8 cellular contexts compared by ENCODE assay signal in the genomic region with DNA sequence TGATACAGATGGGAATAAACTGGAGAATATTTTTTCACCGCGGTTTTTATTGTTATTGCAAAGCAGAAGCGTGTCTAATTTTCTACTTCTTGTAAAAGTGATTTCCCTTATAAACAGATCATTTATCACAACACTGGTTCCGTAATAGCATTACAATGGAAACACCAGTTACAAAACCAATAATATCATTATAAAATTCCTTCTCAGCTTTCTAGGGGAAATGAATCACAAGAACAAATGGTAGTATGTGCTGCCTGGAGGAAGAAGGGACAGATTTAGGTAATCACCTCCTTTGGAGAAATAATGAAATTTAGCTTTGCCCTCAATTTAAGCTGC. TPM values are rescaled to one million over a fixed set of nuclear protein-coding genes. Genes with fewer than 3 reads are reported as not detected.
DNase-seq lines count a peak whose midpoint lies in the region; ATAC-seq and TF ChIP-seq lines count a peak whose summit lies in the region.

No MANE protein-coding gene starts in this region.

- POLR2A ChIA-PET in A673 (lab: Charles Lee; ENCODE audit: low non-redundant PET), result no interaction called here
- POLR2A ChIA-PET in naive thymus-derived CD8-positive, alpha-beta T cell (lab: Charles Lee), result no interaction called here

- CTCF ChIA-PET in A673 (lab: Charles Lee), result interaction anchor here (0.6 to 1.0 kb wide), 3 partner anchors 101 to 1222 kb away, joined by 3 to 4 read pairs (median 3); no protein-coding TSS in a partner anchor

- no peaks in the 10 kb centered on the region for H3K27me3 ChIP-seq in A673 (replicated peaks; ENCODE audit: insufficient read depth, low read depth, low read length, poor library complexity)
- H3K27me3 ChIP-seq in HUES6 (ENCODE audit: control insufficient read depth, insufficient read depth, low read length), result no peaks in the 10 kb centered on the region

- DNase-seq in A673 (ENCODE audit: low spot score) (no peak), LoVo (ENCODE audit: low spot score) (no peak)
- DNase-seq in central memory CD8-positive, alpha-beta T cell (ENCODE audit: low spot score in 2 of 2), result no peak
- no peak for DNase-seq in naive thymus-derived CD8-positive, alpha-beta T cell

- H3K27me3 Mint-ChIP-seq in central memory CD8-positive, alpha-beta T cell, result peaks cover 14% of the 10 kb centered on the region
- peaks cover 0 to 6% (median 1%) of the 10 kb centered on the region in 5 donors for H3K27me3 Mint-ChIP-seq in naive thymus-derived CD8-positive, alpha-beta T cell

- no peak for ATAC-seq in central memory CD8-positive, alpha-beta T cell (replicated peaks; ENCODE audit: extremely low read depth, poor library complexity, severe bottlenecking)
- no peak for ATAC-seq in naive thymus-derived CD8-positive, alpha-beta T cell
- ATAC-seq in activated CD4-positive, CD25-positive, alpha-beta regulatory T cell treated with anti-CD3 and anti-CD28 coated beads, Interleukin-2, amount 50 U/mL, for 24 hours, result no peak
- ATAC-seq in GM18907 (IDR thresholded peaks at IDR 0.05; ENCODE audit: unreplicated experiment), result no peak
- ATAC-seq in GM18511 (IDR thresholded peaks at IDR 0.05; ENCODE audit: unreplicated experiment), result no peak

- H3K4me3 ChIP-seq in A673 (ENCODE audit: low read depth, low read length, poor library complexity, severe bottlenecking) (peak overlapping the region; percentile 97), HUES6 (ENCODE audit: low read depth, low read length) (peak overlapping the region; percentile 95)

- H3K27ac ChIP-seq in A673 (ENCODE audit: low read depth, low read length, poor library complexity, severe bottlenecking), result peak overlapping the region; percentile 85
- H3K27ac ChIP-seq in HUES6 (ENCODE audit: low read depth, low read length), result peak overlapping the region; percentile 94

- H3K27ac Mint-ChIP-seq in central memory CD8-positive, alpha-beta T cell (ENCODE audit: low read depth), result peak overlapping the region; percentile 88
- peak overlapping the region; percentile 91 to 98 (median 96) for H3K27ac Mint-ChIP-seq in naive thymus-derived CD8-positive, alpha-beta T cell

- H3K36me3 Mint-ChIP-seq in central memory CD8-positive, alpha-beta T cell (ENCODE audit: insufficient read depth), result peaks cover 10% of the 10 kb centered on the region
- peaks cover 0 to 7% (median 7%) of the 10 kb centered on the region in 3 donors for H3K36me3 Mint-ChIP-seq in naive thymus-derived CD8-positive, alpha-beta T cell

- H3K36me3 ChIP-seq in A673 (ENCODE audit: insufficient read depth, low read length, poor library complexity, severe bottlenecking) (no peaks in the 10 kb centered on the region), HUES6 (ENCODE audit: control insufficient read depth, insufficient read depth, low read length) (no peaks in the 10 kb centered on the region)

- peaks cover 42% of the 10 kb centered on the region for H3K4me1 Mint-ChIP-seq in central memory CD8-positive, alpha-beta T cell
- H3K4me1 Mint-ChIP-seq in naive thymus-derived CD8-positive, alpha-beta T cell, result peaks cover 22 to 43% (median 41%) of the 10 kb centered on the region in 4 donors

- BruUV-seq in A673 (replicated peaks; lab: Mats Ljungman, UMichigan), result no TSS peak

- intact Hi-C loops in A673 (cut with micrococcal nuclease; ENCODE audit: unreplicated experiment), result loop anchor here (5.0 kb wide), 2 partner anchors 101 to 281 kb away; no protein-coding TSS in a partner anchor

- H3K9me3 ChIP-seq in A673 (ENCODE audit: low read depth, low read length, poor library complexity, severe bottlenecking) (peaks cover 2% of the 10 kb centered on the region), HUES6 (ENCODE audit: control insufficient read depth, insufficient read depth, low read depth, low read length) (no peaks in the 10 kb centered on the region)

- H3K4me3 Mint-ChIP-seq in central memory CD8-positive, alpha-beta T cell, result peak overlapping the region; percentile 97
- H3K4me3 Mint-ChIP-seq in naive thymus-derived CD8-positive, alpha-beta T cell, result peak overlapping the region; percentile 85 to 99 (median 95)

- H3K9me3 Mint-ChIP-seq in central memory CD8-positive, alpha-beta T cell, result peaks cover 2% of the 10 kb centered on the region
- H3K9me3 Mint-ChIP-seq in naive thymus-derived CD8-positive, alpha-beta T cell, result peaks cover under 1 to 12% (median 6%) of the 10 kb centered on the region in 9 donors

- peaks cover 17% of the 10 kb centered on the region for H3K4me1 ChIP-seq in A673 (ENCODE audit: insufficient read depth, low read length, poor library complexity, severe bottlenecking)
- H3K4me1 ChIP-seq in HUES6 (ENCODE audit: control insufficient read depth, insufficient read depth, low read length), result peaks cover 32% of the 10 kb centered on the region

- no peak for TF ChIP-seq CTCF in A673 (conservative IDR thresholded peaks at IDR 0.05; ENCODE audit: low read depth, low read length)

- no peak overlapping the region for H3K9ac ChIP-seq in HUES6 (ENCODE audit: low read length)

RNA-seq across cellular contexts. Expression of a gene that starts 2.4 kb away (rescaled TPM):
- 28.1 and 28.8 TPM in 2 replicates for total RNA-seq in A673 (2021)
- total RNA-seq in naive thymus-derived CD8-positive, alpha-beta T cell, result 10 to 100 TPM; 22.7 to 23.6 TPM
- polyA plus RNA-seq in naive thymus-derived CD8-positive, alpha-beta T cell, result 1 to 10 TPM; 3.6 to 4.4 (median 4.2) TPM
